In genomic region chr1:17188217-17188616, GRCh38 we compare ENCODE assay signal across 1 cellular context.
TF ChIP-seq lines count a peak whose summit lies in the region.

No MANE protein-coding gene starts in this region.

TF ChIP-seq in K562, 482 proteins besides CTCF, POLR2A, EP300 and RAD21:
- no peak for TF ChIP-seq ZSCAN29 (IDR thresholded peaks at IDR 0.05)
- TF ChIP-seq ZNF146 (CRISPR knock-in tag; IDR thresholded peaks at IDR 0.05; ENCODE audit: unreplicated experiment) = peak; percentile 37
